In the genomic region with DNA sequence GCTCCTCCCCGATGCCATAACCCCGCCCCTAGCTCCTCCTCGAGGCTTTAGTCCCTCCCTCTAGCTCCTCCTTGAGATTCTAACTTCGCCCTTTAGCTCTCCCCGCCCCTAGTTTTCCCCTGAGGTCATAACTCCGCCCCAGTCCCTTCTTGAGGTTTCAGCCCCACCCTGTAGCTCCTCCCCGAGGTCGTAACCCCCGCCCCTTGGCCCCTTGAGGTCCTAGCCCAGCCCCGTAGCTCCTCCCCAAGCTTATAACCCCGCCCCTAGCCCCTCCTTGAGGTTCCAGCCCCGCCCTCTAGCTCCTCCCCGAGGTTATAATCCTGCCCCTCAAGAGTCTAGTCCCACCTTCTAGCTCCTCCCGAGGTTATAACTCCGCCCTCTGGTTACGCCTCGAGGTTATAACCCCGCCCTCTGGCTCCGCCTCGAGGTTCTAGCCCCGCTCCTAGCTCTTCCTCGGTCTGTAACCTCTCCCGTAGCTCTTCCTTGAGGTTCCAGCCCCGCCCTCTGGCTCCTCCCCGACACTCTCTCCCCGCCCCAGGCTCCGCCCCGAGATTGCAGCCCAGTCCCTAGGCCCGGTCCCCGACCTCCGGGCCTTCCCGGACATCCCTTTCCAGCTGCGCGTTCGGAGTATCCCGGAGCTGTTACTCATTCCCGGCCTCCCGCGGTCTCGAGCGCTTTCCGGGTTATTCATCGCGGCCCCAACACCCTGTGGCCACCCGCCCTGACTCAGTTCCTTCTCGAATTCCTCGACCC, we compare ENCODE assay signal across 8 cellular contexts. TPM values are rescaled to one million over a fixed set of nuclear protein-coding genes. Genes with fewer than 3 reads are reported as not detected.
DNase-seq lines count a peak whose midpoint lies in the region; ATAC-seq and TF ChIP-seq lines count a peak whose summit lies in the region.

No MANE protein-coding gene starts in this region.

- DNase-seq in AG08396 (ENCODE audit: low spot score) (peak; percentile 97), NCI-H226 (peak; percentile 98), choroid plexus epithelial cell (ENCODE audit: low read depth) (peak; percentile 100), kidney glomerular epithelial cell (lab: John Stamatoyannopoulos, UW) (peak; percentile 99)
- DNase-seq in activated CD4-positive, alpha-beta T cell treated with anti-CD3 and anti-CD28 coated beads for 36 hours = peak; percentile 99
- peak; percentile 98 to 99 for DNase-seq in stimulated activated CD4-positive, alpha-beta T cell treated with anti-CD3 and anti-CD28 coated beads, Interleukin-15, amount 100 ng/mL, for 48 hours (ENCODE audit: low read depth in 2 of 2)

- H3K4me1 Mint-ChIP-seq in activated CD4-positive, alpha-beta T cell treated with anti-CD3 and anti-CD28 coated beads for 36 hours = peaks cover 42% of the 10 kb centered on the region

- CTCF ChIA-PET in activated CD4-positive, alpha-beta T cell treated with anti-CD3 and anti-CD28 coated beads for 36 hours (lab: Charles Lee) = interaction anchor here (0.5 to 1.4 kb wide), 31 partner anchors 15 to 222 kb away, joined by 3 to 20 read pairs (median 4); a partner anchor contains a TSS

- peak; percentile 81 for ATAC-seq in GM19023 (IDR thresholded peaks at IDR 0.05; ENCODE audit: unreplicated experiment)
- peak; percentile 88 for ATAC-seq in HG03196 (IDR thresholded peaks at IDR 0.05; ENCODE audit: unreplicated experiment)
- ATAC-seq in activated CD4-positive, alpha-beta T cell treated with anti-CD3 and anti-CD28 coated beads for 36 hours = peak; percentile 86

- peak overlapping the region; percentile 84 for H3K4me3 ChIP-seq in choroid plexus epithelial cell (ENCODE audit: low read depth, low read length)

- POLR2A ChIA-PET in activated CD4-positive, alpha-beta T cell treated with anti-CD3 and anti-CD28 coated beads for 36 hours (lab: Charles Lee) = interaction anchor here (0.6 to 1.7 kb wide), 6 partner anchors 33 to 205 kb away, joined by 3 to 14 read pairs (median 8); a partner anchor contains a TSS

- intact Hi-C loops in activated CD4-positive, alpha-beta T cell treated with anti-CD3 and anti-CD28 coated beads for 36 hours (cut with DNase I, micrococcal nuclease) = loop anchor here (1.0 to 2.0 kb wide), 17 partner anchors 29 to 1078 kb away; a partner anchor contains a TSS

- H3K4me3 Mint-ChIP-seq in activated CD4-positive, alpha-beta T cell treated with anti-CD3 and anti-CD28 coated beads for 36 hours = peak overlapping the region; percentile 85

- H3K27ac Mint-ChIP-seq in activated CD4-positive, alpha-beta T cell treated with anti-CD3 and anti-CD28 coated beads for 36 hours = peak overlapping the region; percentile 90

- no peak for TF ChIP-seq CTCF in choroid plexus epithelial cell (conservative IDR thresholded peaks at IDR 0.05; ENCODE audit: low read depth, low read length)

- no peaks in the 10 kb centered on the region for H3K9me3 Mint-ChIP-seq in activated CD4-positive, alpha-beta T cell treated with anti-CD3 and anti-CD28 coated beads for 36 hours (ENCODE audit: low read depth)

- H3K36me3 Mint-ChIP-seq in activated CD4-positive, alpha-beta T cell treated with anti-CD3 and anti-CD28 coated beads for 36 hours (ENCODE audit: low read depth) = peaks cover 23% of the 10 kb centered on the region

- H3K27me3 Mint-ChIP-seq in activated CD4-positive, alpha-beta T cell treated with anti-CD3 and anti-CD28 coated beads for 36 hours = no peaks in the 10 kb centered on the region

RNA-seq across cellular contexts. Expression of a gene that starts 1.4 kb away (rescaled TPM):
- 10 to 100 TPM; 15.6 to 17.7 TPM for total RNA-seq in activated CD4-positive, alpha-beta T cell treated with anti-CD3 and anti-CD28 coated beads for 36 hours

RNA-seq across cellular contexts. Expression of a gene that starts 28.9 kb away (rescaled TPM):
- total RNA-seq in activated CD4-positive, alpha-beta T cell treated with anti-CD3 and anti-CD28 coated beads for 36 hours = under 1 TPM; 0.53 to 0.61 TPM

RNA-seq across cellular contexts. Expression of a gene that starts 47.3 kb away (rescaled TPM):
- not detected for total RNA-seq in activated CD4-positive, alpha-beta T cell treated with anti-CD3 and anti-CD28 coated beads for 36 hours

RNA-seq across cellular contexts. Expression of a gene that starts 49.2 kb away (rescaled TPM):
- 10 to 100 TPM in 1 of 2 experiments, 1 to 10 TPM in 1; 9.0 to 10.1 TPM for total RNA-seq in activated CD4-positive, alpha-beta T cell treated with anti-CD3 and anti-CD28 coated beads for 36 hours

RNA-seq across cellular contexts. Expression of a gene that starts 56.7 kb away (rescaled TPM):
- total RNA-seq in activated CD4-positive, alpha-beta T cell treated with anti-CD3 and anti-CD28 coated beads for 36 hours = under 1 TPM; 0.37 to 0.74 TPM

Comparison
In these comparisons a context has a peak if more than half of its experiments do, and no peak if none do; other contexts are left out.
1. Peak in every context shown above with its lines: DNase-seq, ATAC-seq and H3K4me3 ChIP-seq.